ENCODE assay signal across 26 cellular contexts in the genomic region with DNA sequence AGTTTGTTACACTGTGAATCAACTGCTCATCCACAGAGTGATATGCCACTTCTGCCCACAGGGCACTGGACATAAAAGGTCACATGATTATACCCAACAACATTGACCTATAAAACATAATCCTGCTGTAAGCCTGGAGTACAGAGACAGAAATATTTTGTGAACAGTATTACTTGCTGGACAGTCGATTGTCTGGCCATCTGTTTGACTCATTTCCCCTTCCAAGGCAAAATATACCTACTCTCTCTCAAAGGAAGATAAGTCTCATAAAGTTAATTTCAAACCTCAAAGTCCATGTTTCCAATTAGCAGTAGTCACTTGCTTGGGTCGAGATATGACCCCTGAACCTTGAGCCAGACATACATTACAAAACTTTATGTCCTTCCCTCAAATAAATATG. TPM values are rescaled to one million over a fixed set of nuclear protein-coding genes. Genes with fewer than 3 reads are reported as not detected.
"Had no signal": no experiment of that assay in that cellular context is flagged by ENCODE, and none has a peak within 500 bp of the region (broad histone marks: within the 10 kb centered on the region; RNA-seq: fewer than 3 reads in every experiment).

No MANE protein-coding gene starts in this region.

- H3K9me3 ChIP-seq: esophagus squamous epithelium, gastrocnemius medialis, lower lobe of right lung, mucosa of descending colon had no signal

- H3K4me1 ChIP-seq: esophagus squamous epithelium, gastrocnemius medialis, heart right ventricle, left ventricle myocardium inferior, lower lobe of right lung had no signal

- DNase-seq: effector CD8-positive, alpha-beta T cell; effector memory CD8-positive, alpha-beta T cell; endodermal cell; esophagus squamous epithelium; gastrocnemius medialis; glutamatergic neuron; head of caudate nucleus; heart right ventricle; hippocampal formation; islet precursor cell; kidney; kidney glomerular epithelial cell; left colon; left ventricle myocardium inferior; lower lobe of right lung; mesenchymal stem cell; mucosa of descending colon; naive B cell; naive thymus-derived CD8-positive, alpha-beta T cell had no signal

- H3K36me3 ChIP-seq: esophagus squamous epithelium, gastrocnemius medialis, heart right ventricle, left ventricle myocardium inferior, lower lobe of right lung had no signal

- H3K27me3 ChIP-seq: esophagus squamous epithelium, gastrocnemius medialis, heart right ventricle had no signal

- H3K4me3 ChIP-seq: coronary artery, esophagus squamous epithelium, gastrocnemius medialis, heart right ventricle, left ventricle myocardium inferior, lower lobe of right lung, mucosa of descending colon had no signal

RNA-seq across cellular contexts. Expression of a gene that starts 39.4 kb away (rescaled TPM):
- total RNA-seq: dermis microvascular lymphatic vessel endothelial cell, endodermal cell, epithelial cell of proximal tubule, glomerular endothelial cell, lung microvascular endothelial cell, mesothelial cell of epicardium, myocyte had no signal
